10 cellular contexts compared by ENCODE assay signal in the genomic region with DNA sequence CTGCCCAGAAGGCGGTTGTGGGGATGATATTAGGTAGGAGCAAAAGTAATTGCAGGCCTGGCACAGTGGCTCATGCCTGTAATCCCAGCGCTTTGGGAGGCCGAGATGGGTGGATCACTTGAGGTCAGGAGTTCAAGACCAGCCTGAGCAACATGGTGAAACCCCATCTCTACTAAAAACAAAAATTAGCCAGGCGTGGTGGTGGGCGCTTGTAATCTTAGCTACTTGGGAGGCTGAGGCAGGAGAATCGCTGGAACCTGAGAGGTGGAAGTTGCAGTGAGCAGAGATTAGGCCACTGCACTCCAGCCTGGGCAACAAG. TPM values are rescaled to one million over a fixed set of nuclear protein-coding genes. Genes with fewer than 3 reads are reported as not detected.
DNase-seq lines count a peak whose midpoint lies in the region; ATAC-seq and TF ChIP-seq lines count a peak whose summit lies in the region.
"Not testable (repeated sequence)": the region's sequence is repeated elsewhere in the genome, so short reads cannot be mapped to it uniquely, and the experiment has no call there.
"Had no signal": no experiment of that assay in that cellular context is flagged by ENCODE, and none has a peak within 500 bp of the region (broad histone marks: within the 10 kb centered on the region; RNA-seq: fewer than 3 reads in every experiment).

No MANE protein-coding gene starts in this region.

- H3K4me3 ChIP-seq in Panc1 (ENCODE audit: low read depth in 2 of 2, low read length in 2 of 2) = peak overlapping the region in 1 of 2 experiments; percentile 52; a peak in 2 of 4 replicates
- H3K4me3 ChIP-seq in gastroesophageal sphincter = peak overlapping the region in 1 of 2 donors; percentile 56
- H3K4me3 ChIP-seq in muscle layer of duodenum (ENCODE audit: low read depth in 1 of 2, low read length in 2 of 2) = peak overlapping the region; percentile 55
- H3K4me3 ChIP-seq in smooth muscle cell = not testable (repeated sequence)
- peak overlapping the region; percentile 45 to 60 for H3K4me3 ChIP-seq in vagina

- H2AFZ ChIP-seq in smooth muscle cell (ENCODE audit: low read depth) = peak overlapping the region; percentile 38

- 49% methylated on average over 6 of the region's 6 CpGs; no CpG with 5 or more reads in 1 of the 2 donors for WGBS in gastroesophageal sphincter (ENCODE audit: low coverage in 1 of 2), 2 donors
- WGBS in smooth muscle cell (ENCODE audit: low lambda C conversion rate) = 83% methylated on average over 6 of the region's 6 CpGs

- H3K9me3 Mint-ChIP-seq in Calu3 (ENCODE audit: low read depth, unreplicated experiment); activated T-cell treated with anti-CD3 and anti-CD28 coated beads, Interleukin-2, amount 50 U/mL, for 24 hours; MCF 10A (ENCODE audit: unreplicated experiment): not testable (repeated sequence)

- H3K27me3 Mint-ChIP-seq in Calu3 (ENCODE audit: unreplicated experiment); activated T-cell treated with anti-CD3 and anti-CD28 coated beads, Interleukin-2, amount 50 U/mL, for 24 hours; MCF 10A (ENCODE audit: insufficient read depth, unreplicated experiment): not testable (repeated sequence)

- H3K4me1 ChIP-seq in Panc1 (ENCODE audit: control insufficient read depth, insufficient read depth, low read length) (peaks cover 16% of the 10 kb centered on the region), gastroesophageal sphincter (peaks cover 0 to 45% (median 20%) of the 10 kb centered on the region in 3 donors), muscle layer of duodenum (ENCODE audit: control insufficient read depth in 1 of 2, insufficient read depth in 2 of 2, low read length in 2 of 2) (peaks cover 3 to 11% of the 10 kb centered on the region in 2 donors), vagina (peaks cover 35% of the 10 kb centered on the region)
- H3K4me1 ChIP-seq in smooth muscle cell (ENCODE audit: low read depth) = not testable (repeated sequence)

- TF ChIP-seq EP300 in gastroesophageal sphincter (IDR thresholded peaks at IDR 0.05) = not testable (repeated sequence)

- not testable (repeated sequence) for H3K27me3 ChIP-seq in Panc1 (ENCODE audit: control insufficient read depth, insufficient read depth, low read length); gastroesophageal sphincter; muscle layer of duodenum (ENCODE audit: low read depth, low read length); smooth muscle cell (ENCODE audit: low read depth); vagina

- H3K36me3 Mint-ChIP-seq in Calu3 (ENCODE audit: insufficient read depth, unreplicated experiment) (peaks cover 13% of the 10 kb centered on the region), MCF 10A (ENCODE audit: insufficient read depth, unreplicated experiment) (peaks cover 16% of the 10 kb centered on the region)
- peaks cover 39% of the 10 kb centered on the region for H3K36me3 Mint-ChIP-seq in activated T-cell treated with anti-CD3 and anti-CD28 coated beads, Interleukin-2, amount 50 U/mL, for 24 hours (ENCODE audit: low read depth)

- not testable (repeated sequence) for H3K36me3 ChIP-seq in Panc1 (ENCODE audit: control insufficient read depth, insufficient read depth, low read length); muscle layer of duodenum (ENCODE audit: control insufficient read depth in 1 of 2, insufficient read depth in 2 of 2, low read length in 2 of 2); smooth muscle cell (ENCODE audit: low read depth)
- peaks cover 0 to 26% of the 10 kb centered on the region in 2 donors for H3K36me3 ChIP-seq in gastroesophageal sphincter
- peaks cover 0 to 11% of the 10 kb centered on the region in 2 donors for H3K36me3 ChIP-seq in vagina

- H3K27ac ChIP-seq in Panc1 (ENCODE audit: low read length) = peak overlapping the region; percentile 90
- H3K27ac ChIP-seq in gastroesophageal sphincter = peak overlapping the region; percentile 89 to 95 (median 91)
- peak overlapping the region; percentile 89 for H3K27ac ChIP-seq in muscle layer of duodenum (ENCODE audit: low read length)
- peak overlapping the region; percentile 68 for H3K27ac ChIP-seq in smooth muscle cell (ENCODE audit: low read depth)
- H3K27ac ChIP-seq in vagina = peak overlapping the region; percentile 98

- H3K27ac Mint-ChIP-seq in Calu3 (ENCODE audit: unreplicated experiment) (peak overlapping the region; percentile 89), MCF 10A (ENCODE audit: low read depth, unreplicated experiment) (peak overlapping the region; percentile 92)
- H3K27ac Mint-ChIP-seq in activated T-cell treated with anti-CD3 and anti-CD28 coated beads, Interleukin-2, amount 50 U/mL, for 24 hours = peak overlapping the region; percentile 98

- intact Hi-C loops in Calu3 (cut with micrococcal nuclease; ENCODE audit: unreplicated experiment); Panc1 (cut with micrococcal nuclease; ENCODE audit: unreplicated experiment); vagina (cut with DNase I): not testable (repeated sequence)
- intact Hi-C loops in MCF 10A (cut with micrococcal nuclease) = loop anchor here (1.0 to 2.0 kb wide), 2 partner anchors 30 to 44 kb away; a partner anchor contains a TSS

- peaks cover 17% of the 10 kb centered on the region for H3K4me1 Mint-ChIP-seq in Calu3 (ENCODE audit: low read depth, unreplicated experiment)
- peaks cover 36% of the 10 kb centered on the region for H3K4me1 Mint-ChIP-seq in activated T-cell treated with anti-CD3 and anti-CD28 coated beads, Interleukin-2, amount 50 U/mL, for 24 hours (ENCODE audit: low read depth)
- H3K4me1 Mint-ChIP-seq in MCF 10A (ENCODE audit: insufficient read depth, unreplicated experiment) = peaks cover 24% of the 10 kb centered on the region

- not testable (repeated sequence) for H3K79me2 ChIP-seq in smooth muscle cell (ENCODE audit: low read depth)

- POLR2A ChIA-PET in Panc1 (lab: Charles Lee) = interaction anchor here (0.6 kb wide), 2 partner anchors 34 to 228 kb away, joined by 4 to 6 read pairs; no protein-coding TSS in a partner anchor
- POLR2A ChIA-PET in MCF 10A (lab: Yijun Ruan, JAX) = interaction anchor here (0.7 to 2.4 kb wide), 18 partner anchors 9 to 189 kb away, joined by 3 to 17 read pairs (median 6); a partner anchor contains a TSS

- H3K9me3 ChIP-seq in Panc1 (ENCODE audit: control insufficient read depth, insufficient read depth, low read depth, low read length); gastroesophageal sphincter; muscle layer of duodenum (ENCODE audit: control insufficient read depth in 1 of 2, low read length in 2 of 2); smooth muscle cell (replicated peaks; ENCODE audit: low read depth); vagina: not testable (repeated sequence)

- not testable (repeated sequence) for TF ChIP-seq POLR2A in gastroesophageal sphincter (IDR thresholded peaks at IDR 0.05); vagina (IDR thresholded peaks at IDR 0.05)

- not testable (repeated sequence) for BruUV-seq in Calu3 (replicated peaks; lab: Mats Ljungman, UMichigan); Panc1 (replicated peaks; lab: Mats Ljungman, UMichigan)
- BruUV-seq in MCF 10A (replicated peaks; lab: Mats Ljungman, UMichigan) = TSS peak; percentile 88

- H3K9ac ChIP-seq in smooth muscle cell (ENCODE audit: low read depth) = not testable (repeated sequence)

- ATAC-seq in Panc1, gastroesophageal sphincter: not testable (repeated sequence)

- CTCF ChIA-PET in Calu3 (lab: Charles Lee) = interaction anchor here (1.3 to 1.9 kb wide), 6 partner anchors 10 to 60 kb away, joined by 4 to 12 read pairs (median 6); a partner anchor contains a TSS
- CTCF ChIA-PET in Panc1 (lab: Charles Lee) = interaction anchor here (0.6 kb wide), 1 partner anchor 60 kb away, joined by 4 read pairs; no protein-coding TSS in a partner anchor
- CTCF ChIA-PET in MCF 10A (lab: Yijun Ruan, JAX) = interaction anchor here (0.6 to 3.3 kb wide), 12 partner anchors 13 to 151 kb away, joined by 3 to 27 read pairs (median 6); no protein-coding TSS in a partner anchor

- not testable (repeated sequence) for H4K20me1 ChIP-seq in smooth muscle cell (ENCODE audit: low read depth)

- not testable (repeated sequence) for DNase-seq in Calu3; Panc1 (ENCODE audit: low read depth, low spot score); MCF 10A (ENCODE audit: unreplicated experiment); smooth muscle cell (lab: John Stamatoyannopoulos, UW; ENCODE audit: unreplicated experiment); vagina (ENCODE audit: extremely low spot score in 2 of 2)
- DNase-seq in activated T-cell treated with anti-CD3 and anti-CD28 coated beads, Interleukin-2, amount 50 U/mL, for 24 hours = peak; percentile 71

- H3K4me2 ChIP-seq in smooth muscle cell = not testable (repeated sequence)

- TF ChIP-seq CTCF in Calu3 (IDR thresholded peaks at IDR 0.05; ENCODE audit: unreplicated experiment); Panc1 (IDR thresholded peaks at IDR 0.05); MCF 10A (IDR thresholded peaks at IDR 0.05; ENCODE audit: unreplicated experiment); gastroesophageal sphincter (IDR thresholded peaks at IDR 0.05); smooth muscle cell (IDR thresholded peaks at IDR 0.05; ENCODE audit: borderline replicate concordance, insufficient read depth, poor library complexity, severe bottlenecking); vagina (IDR thresholded peaks at IDR 0.05): not testable (repeated sequence)

- in situ Hi-C loops in Panc1 (cut with HindIII; ENCODE audit: low pct_unique_long_range_greater_than_20kb, low sequenced_read_pairs) = not testable (repeated sequence)

- H3K4me3 Mint-ChIP-seq in Calu3 (ENCODE audit: low read depth, unreplicated experiment) (peak overlapping the region; percentile 54), MCF 10A (ENCODE audit: unreplicated experiment) (peak overlapping the region; percentile 77)
- peak overlapping the region; percentile 86 for H3K4me3 Mint-ChIP-seq in activated T-cell treated with anti-CD3 and anti-CD28 coated beads, Interleukin-2, amount 50 U/mL, for 24 hours

- H3F3A ChIP-seq in smooth muscle cell (ENCODE audit: low read depth) = not testable (repeated sequence)

RNA-seq across cellular contexts. Expression of a gene that starts 0.3 kb away (rescaled TPM):
- 34.1 and 79.6 TPM in 2 replicates for total RNA-seq in Calu3 (2022)
- 22.8 TPM for total RNA-seq in Panc1 (2021; ENCODE audit: unreplicated experiment)
- 25.8 TPM for polyA plus RNA-seq in Panc1 (2012; ENCODE audit: insufficient read length)
- total RNA-seq in MCF 10A (2022) = 33.1 and 35.1 TPM in 2 replicates
- total RNA-seq in gastroesophageal sphincter = 10 to 100 TPM; 36.3 to 63.7 (median 50.6) TPM
- total RNA-seq in smooth muscle cell = 5.8 and 7.5 TPM in 2 replicates
- 7.8 and 9.6 TPM in 2 replicates for polyA plus RNA-seq in smooth muscle cell
- 103 TPM for total RNA-seq in vagina

RNA-seq across cellular contexts. Expression of a gene that starts 12.0 kb away (rescaled TPM):
- not detected in 2 replicates for total RNA-seq in Calu3 (2022)
- total RNA-seq in Panc1 (2021; ENCODE audit: unreplicated experiment) = not detected
- polyA plus RNA-seq in Panc1 (2012; ENCODE audit: insufficient read length) = not detected
- total RNA-seq in MCF 10A (2022) = not detected in 2 replicates
- total RNA-seq in gastroesophageal sphincter = not detected
- total RNA-seq in smooth muscle cell = not detected in 2 replicates
- not detected in 2 replicates for polyA plus RNA-seq in smooth muscle cell
- total RNA-seq in vagina = not detected
- total RNA-seq: M059J, ureter had no signal

RNA-seq across cellular contexts. Expression of a gene that starts 20.3 kb away (rescaled TPM):
- not detected in 2 replicates for total RNA-seq in Calu3 (2022)
- not detected for total RNA-seq in Panc1 (2021; ENCODE audit: unreplicated experiment)
- not detected for polyA plus RNA-seq in Panc1 (2012; ENCODE audit: insufficient read length)
- not detected in 2 replicates for total RNA-seq in MCF 10A (2022)
- 10 to 100 TPM in 3 of 4 donors, 1 to 10 TPM in 1; 7.6 to 34.9 (median 21.8) TPM for total RNA-seq in gastroesophageal sphincter
- total RNA-seq in smooth muscle cell = 1.7 TPM in 1 of 2 replicates, not detected in the other
- 0.41 and 0.52 TPM in 2 replicates for polyA plus RNA-seq in smooth muscle cell
- total RNA-seq in vagina = 37.1 TPM

RNA-seq across cellular contexts. Expression of a gene that starts 43.5 kb away (rescaled TPM):
- total RNA-seq in Calu3 (2022) (6.7 and 9.8 TPM in 2 replicates), Panc1 (2021; ENCODE audit: unreplicated experiment) (8.8 TPM), MCF 10A (2022) (14.1 and 15.1 TPM in 2 replicates), gastroesophageal sphincter (10 to 100 TPM in 3 of 4 donors, 1 to 10 TPM in 1; 7.6 to 27.7 (median 14.5) TPM), smooth muscle cell (6.3 and 16.9 TPM in 2 replicates), vagina (7.6 TPM)
- 8.8 TPM for polyA plus RNA-seq in Panc1 (2012; ENCODE audit: insufficient read length)
- polyA plus RNA-seq in smooth muscle cell = 9.6 and 15.4 TPM in 2 replicates
